In the genomic region with DNA sequence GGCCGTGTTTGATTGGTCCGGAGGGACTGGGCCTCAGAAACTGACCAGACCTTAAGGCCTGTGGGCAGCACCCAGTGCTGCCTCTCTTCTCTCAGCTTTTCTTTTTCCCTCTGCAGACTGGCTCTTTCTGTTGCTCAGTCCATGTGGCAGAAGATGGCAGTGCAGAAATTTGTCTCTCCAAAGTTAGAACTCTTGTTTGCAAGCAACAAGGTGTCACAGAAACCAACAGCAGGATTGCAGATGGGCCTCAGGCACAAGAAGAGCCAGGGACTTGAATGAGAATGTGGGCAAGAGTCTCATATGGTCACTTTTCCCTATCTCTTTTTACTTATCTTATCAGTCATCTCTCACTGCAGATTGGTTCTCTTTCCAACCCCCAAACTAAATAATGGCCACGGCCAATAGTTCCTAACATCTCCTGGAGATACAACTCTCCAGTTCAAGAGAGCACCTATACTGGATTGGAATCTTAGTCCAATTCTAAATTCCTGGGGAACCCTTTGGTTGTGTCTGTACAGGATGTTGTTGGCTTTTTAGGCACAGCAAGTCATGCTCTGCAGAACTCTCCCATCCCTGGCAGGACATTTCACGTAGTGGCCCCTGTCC, we compare ENCODE assay signal across 19 cellular contexts.
DNase-seq lines count a peak whose midpoint lies in the region; ATAC-seq, FAIRE-seq and TF ChIP-seq lines count a peak whose summit lies in the region.
"Had no signal": no experiment of that assay in that cellular context is flagged by ENCODE, and none has a peak within 500 bp of the region (broad histone marks: within the 10 kb centered on the region; RNA-seq: fewer than 3 reads in every experiment).

No MANE protein-coding gene starts in this region.

- H3K27me3 Mint-ChIP-seq in mesothelial cell of epicardium (ENCODE audit: low read depth), result no peaks in the 10 kb centered on the region

- no peaks in the 10 kb centered on the region for H3K79me1 ChIP-seq in mesendoderm (ENCODE audit: low read length)

- peak overlapping the region; percentile 52 for H3K27ac ChIP-seq in right cardiac atrium (ENCODE audit: low read length)
- no peak overlapping the region for H3K27ac ChIP-seq in mesendoderm (ENCODE audit: low read depth, low read length)
- H3K27ac ChIP-seq: C4-2B, ovary had no signal

- no peak overlapping the region for H3K27ac Mint-ChIP-seq in mesothelial cell of epicardium
- H3K27ac Mint-ChIP-seq: effector memory CD8-positive, alpha-beta T cell had no signal

- peaks cover 49% of the 10 kb centered on the region for H3K4me1 Mint-ChIP-seq in mesothelial cell of epicardium

- DNase-seq in right cardiac atrium (no peak), left cardiac atrium (no peak), bronchial epithelial cell (ENCODE audit: low read depth) (no peak), mesendoderm (peak; percentile 33), mesothelial cell of epicardium (ENCODE audit: low spot score in 2 of 2, unreplicated experiment in 2 of 2) (no peak), KBM-7 (no peak), iPS-NIHi7 (ENCODE audit: extremely low spot score) (no peak)
- DNase-seq: 8988T; activated naive CD4-positive, alpha-beta T cell; aorta; effector memory CD8-positive, alpha-beta T cell; NCI-H524 treated with DMSO at 0.1 percent for 48 hours; ovary; stimulated activated CD4-positive, alpha-beta T cell treated with anti-CD3 and anti-CD28 coated beads, Interleukin-2, amount 100 ng/mL, for 24 hours; T-helper 1 cell had no signal

- no peak overlapping the region for H2BK15ac ChIP-seq in mesendoderm (replicated peaks; ENCODE audit: low read depth)

- 70% methylated on average over 4 of the region's 4 CpGs for WGBS in right cardiac atrium
- WGBS in mesendoderm (ENCODE audit: extremely low coverage, insufficient coverage, low lambda C conversion rate), result no CpG with 5 or more reads among the region's 4 CpGs

- in situ Hi-C loops in KBM-7 (cut with MboI; ENCODE audit: low pct_unique_long_range_greater_than_20kb, low sequenced_read_pairs), result no loop called here

- H3K4me1 ChIP-seq in right cardiac atrium (ENCODE audit: control insufficient read depth, insufficient read depth, low read length) (peaks cover 2% of the 10 kb centered on the region), mesendoderm (ENCODE audit: control insufficient read depth, low read depth, low read length) (no peaks in the 10 kb centered on the region)

- H4K5ac ChIP-seq in mesendoderm (ENCODE audit: low read length), result no peak overlapping the region

- no peak overlapping the region for H3K9ac ChIP-seq in mesendoderm (ENCODE audit: low read length)

- intact Hi-C loops in right cardiac atrium (cut with DNase I), result loop anchor here in 1 of 4 donors (10.0 kb wide), 1 partner anchor 45 kb away; no protein-coding TSS in a partner anchor
- intact Hi-C loops in left cardiac atrium (cut with DNase I), result no loop called here

- no peaks in the 10 kb centered on the region for H3K27me3 ChIP-seq in right cardiac atrium (ENCODE audit: control insufficient read depth, insufficient read depth)
- H3K27me3 ChIP-seq in bronchial epithelial cell (ENCODE audit: control insufficient read depth, insufficient read depth, low read length), result no peaks in the 10 kb centered on the region
- no peaks in the 10 kb centered on the region for H3K27me3 ChIP-seq in mesendoderm (ENCODE audit: insufficient read depth, low read length, poor library complexity)
- H3K27me3 ChIP-seq: ovary had no signal

- FAIRE-seq in bronchial epithelial cell (lab: Jason Lieb, UNC), result peak; percentile 43
- FAIRE-seq: G401.6, HTR-8/SVneo had no signal

- no peak overlapping the region for H3K4me2 ChIP-seq in mesendoderm (ENCODE audit: low read length)

- no peak overlapping the region for H2AK5ac ChIP-seq in mesendoderm (ENCODE audit: low read length)

- no peak overlapping the region for H3K56ac ChIP-seq in mesendoderm (ENCODE audit: low read length)

- TF ChIP-seq CTCF in bronchial epithelial cell (IDR thresholded peaks at IDR 0.05; ENCODE audit: insufficient read depth, low read length, severe bottlenecking) (no peak), mesothelial cell of epicardium (IDR thresholded peaks at IDR 0.05; ENCODE audit: unreplicated experiment) (no peak)

- H3K36me3 Mint-ChIP-seq in mesothelial cell of epicardium, result no peaks in the 10 kb centered on the region

- no peak overlapping the region for H2BK5ac ChIP-seq in mesendoderm (ENCODE audit: low read length)

- no peak overlapping the region for H3K18ac ChIP-seq in mesendoderm (ENCODE audit: low read length)

- no peaks in the 10 kb centered on the region for H3K9me3 Mint-ChIP-seq in mesothelial cell of epicardium
- H3K9me3 Mint-ChIP-seq: effector memory CD8-positive, alpha-beta T cell had no signal

- no peak overlapping the region for H3K4me3 Mint-ChIP-seq in mesothelial cell of epicardium
- H3K4me3 Mint-ChIP-seq: effector memory CD8-positive, alpha-beta T cell had no signal

- ATAC-seq in right cardiac atrium (no peak), left cardiac atrium (no peak), GM21447 (IDR thresholded peaks at IDR 0.05; ENCODE audit: unreplicated experiment) (no peak)
- ATAC-seq: effector memory CD8-positive, alpha-beta T cell had no signal

- no peak overlapping the region for H3K4ac ChIP-seq in mesendoderm (ENCODE audit: low read depth, low read length)

- H3K36me3 ChIP-seq in bronchial epithelial cell (ENCODE audit: control insufficient read depth, insufficient read depth, low read length) (no peaks in the 10 kb centered on the region), mesendoderm (ENCODE audit: control insufficient read depth, insufficient read depth, low read length) (no peaks in the 10 kb centered on the region)
- H3K36me3 ChIP-seq: ovary had no signal

- no peak overlapping the region for H4K8ac ChIP-seq in mesendoderm (ENCODE audit: low read depth, low read length)

- no peaks in the 10 kb centered on the region for H3K79me2 ChIP-seq in mesendoderm (ENCODE audit: control insufficient read depth, insufficient read depth, low read length)

- H2BK120ac ChIP-seq in mesendoderm (ENCODE audit: low read depth, low read length), result no peak overlapping the region

- H3K23ac ChIP-seq in mesendoderm (ENCODE audit: low read length), result no peak overlapping the region

- no peaks in the 10 kb centered on the region for H3K9me3 ChIP-seq in right cardiac atrium (ENCODE audit: control insufficient read depth, low read length)
- H3K9me3 ChIP-seq: ovary had no signal

- H3K4me3 ChIP-seq in right cardiac atrium (ENCODE audit: low read length) (no peak overlapping the region), bronchial epithelial cell (ENCODE audit: low read depth, low read length) (no peak overlapping the region), mesendoderm (ENCODE audit: low read length) (no peak overlapping the region)
- H3K4me3 ChIP-seq: ovary had no signal
